ENCODE assay signal across 9 cellular contexts in genomic region chr9:132651259-132651658, GRCh38. TPM values are rescaled to one million over a fixed set of nuclear protein-coding genes. Genes with fewer than 3 reads are reported as not detected.
DNase-seq lines count a peak whose midpoint lies in the region; ATAC-seq and TF ChIP-seq lines count a peak whose summit lies in the region.
"Had no signal": no experiment of that assay in that cellular context is flagged by ENCODE, and none has a peak within 500 bp of the region (broad histone marks: within the 10 kb centered on the region; RNA-seq: fewer than 3 reads in every experiment).

No MANE protein-coding gene starts in this region.

- ATAC-seq in DND-41 (ENCODE audit: insufficient read depth, low read depth), result no peak
- no peak for ATAC-seq in CD4-positive, alpha-beta T cell (ENCODE audit: poor library complexity)
- no peak for ATAC-seq in HG02588 (IDR thresholded peaks at IDR 0.05; ENCODE audit: unreplicated experiment)
- ATAC-seq: esophagus mucosa had no signal

- no peak overlapping the region for H3K27ac ChIP-seq in DND-41 (ENCODE audit: low read length)
- H3K27ac ChIP-seq in CD4-positive, alpha-beta T cell (ENCODE audit: low read depth, low read length), result no peak overlapping the region

- peaks cover 69% of the 10 kb centered on the region for H3K36me3 ChIP-seq in DND-41 (ENCODE audit: insufficient read depth, low read length)

- TF ChIP-seq CTCF in DND-41 (IDR thresholded peaks at IDR 0.05; ENCODE audit: borderline replicate concordance, extremely low read depth, low read length, poor library complexity, severe bottlenecking) (peak; percentile 41), astrocyte of the cerebellum (IDR thresholded peaks at IDR 0.05; ENCODE audit: low read depth, low read length, missing control alignments) (peak; percentile 74)
- no peak for TF ChIP-seq CTCF in CD4-positive, alpha-beta T cell (IDR thresholded peaks at IDR 0.05)

- H3K9me3 Mint-ChIP-seq in CD4-positive, alpha-beta T cell, result no peaks in the 10 kb centered on the region

- peaks cover 6% of the 10 kb centered on the region for H3K4me1 Mint-ChIP-seq in CD4-positive, alpha-beta T cell (ENCODE audit: low read depth)

- no peak overlapping the region for H3K4me2 ChIP-seq in DND-41 (ENCODE audit: insufficient read depth, low read length)

- H3K9me3 ChIP-seq in DND-41 (ENCODE audit: insufficient read depth, low read length, severe bottlenecking), result no peaks in the 10 kb centered on the region
- no peaks in the 10 kb centered on the region for H3K9me3 ChIP-seq in CD4-positive, alpha-beta T cell (ENCODE audit: control insufficient read depth, low read length)

- DNase-seq in DND-41, result peak; percentile 10
- DNase-seq in KBM-7, result peak; percentile 43
- peak; percentile 89 for DNase-seq in astrocyte of the cerebellum (ENCODE audit: low read depth)
- DNase-seq in middle frontal gyrus (ENCODE audit: extremely low spot score, low spot score), result peak; percentile 21
- no peak for DNase-seq in central memory CD4-positive, alpha-beta T cell
- no peak for DNase-seq in C1 segment of cervical spinal cord (lab: John Stamatoyannopoulos, UW)
- DNase-seq in CD4-positive, alpha-beta T cell, result no peak

- H3K36me3 Mint-ChIP-seq in CD4-positive, alpha-beta T cell (ENCODE audit: low read depth), result peaks cover 89% of the 10 kb centered on the region

- no peak overlapping the region for H3K27ac Mint-ChIP-seq in CD4-positive, alpha-beta T cell

- H3K4me1 ChIP-seq in DND-41 (ENCODE audit: insufficient read depth, low read length), result no peaks in the 10 kb centered on the region

- no peak overlapping the region for H3K9ac ChIP-seq in DND-41 (ENCODE audit: low read depth, low read length)

- CTCF ChIA-PET in CD4-positive, alpha-beta T cell (lab: Charles Lee), result no interaction called here

- no peak overlapping the region for H3K4me3 Mint-ChIP-seq in CD4-positive, alpha-beta T cell

- H3K27me3 Mint-ChIP-seq in CD4-positive, alpha-beta T cell, result no peaks in the 10 kb centered on the region

- intact Hi-C loops in CD4-positive, alpha-beta T cell (cut with DNase I, micrococcal nuclease), result no loop called here

- in situ Hi-C loops in KBM-7 (cut with MboI; ENCODE audit: low pct_unique_long_range_greater_than_20kb, low sequenced_read_pairs), result no loop called here
- in situ Hi-C loops in astrocyte of the cerebellum (cut with HindIII; ENCODE audit: low sequenced_read_pairs), result no loop called here

- POLR2A ChIA-PET in CD4-positive, alpha-beta T cell (lab: Charles Lee), result interaction anchor here (1.7 kb wide), 1 partner anchor 19 kb away, joined by 7 read pairs; the partner anchor contains the start of genes DDX31 and GTF3C4

- no peak overlapping the region for H3K4me3 ChIP-seq in DND-41 (ENCODE audit: low read depth in 1 of 2, low read length in 2 of 2)
- no peak overlapping the region for H3K4me3 ChIP-seq in astrocyte of the cerebellum (ENCODE audit: low read depth, low read length)

- no peak overlapping the region for H2AFZ ChIP-seq in DND-41 (ENCODE audit: low read depth, low read length)

- peaks cover under 1% of the 10 kb centered on the region; the same call in 1 of the 2 replicates for H4K20me1 ChIP-seq in DND-41 (ENCODE audit: insufficient read depth, low read length)

- H3K27me3 ChIP-seq in DND-41 (ENCODE audit: insufficient read depth, low read length, poor library complexity), result no peaks in the 10 kb centered on the region
- no peaks in the 10 kb centered on the region for H3K27me3 ChIP-seq in CD4-positive, alpha-beta T cell (ENCODE audit: control insufficient read depth, insufficient read depth, low read length)

- H3K79me2 ChIP-seq in DND-41 (ENCODE audit: insufficient read depth, low read length), result no peaks in the 10 kb centered on the region

RNA-seq across cellular contexts. Expression of gene DDX31, which starts 18.5 kb away (rescaled TPM):
- 10 to 100 TPM; 11.0 to 11.3 TPM for total RNA-seq in CD4-positive, alpha-beta T cell

RNA-seq across cellular contexts. Expression of gene GTF3C4, which starts 19.0 kb away (rescaled TPM):
- total RNA-seq in CD4-positive, alpha-beta T cell, result 1 to 10 TPM; 9.3 to 9.6 TPM

Comparison
In these comparisons a context has a peak if more than half of its experiments do, and no peak if none do; other contexts are left out.
1. DNase-seq: peak in DND-41 (single experiment), KBM-7 (single experiment), astrocyte of the cerebellum (single experiment) and middle frontal gyrus (single experiment); none in central memory CD4-positive, alpha-beta T cell (single experiment), C1 segment of cervical spinal cord (0 of 14) and CD4-positive, alpha-beta T cell (0 of 10).